In the genomic region with DNA sequence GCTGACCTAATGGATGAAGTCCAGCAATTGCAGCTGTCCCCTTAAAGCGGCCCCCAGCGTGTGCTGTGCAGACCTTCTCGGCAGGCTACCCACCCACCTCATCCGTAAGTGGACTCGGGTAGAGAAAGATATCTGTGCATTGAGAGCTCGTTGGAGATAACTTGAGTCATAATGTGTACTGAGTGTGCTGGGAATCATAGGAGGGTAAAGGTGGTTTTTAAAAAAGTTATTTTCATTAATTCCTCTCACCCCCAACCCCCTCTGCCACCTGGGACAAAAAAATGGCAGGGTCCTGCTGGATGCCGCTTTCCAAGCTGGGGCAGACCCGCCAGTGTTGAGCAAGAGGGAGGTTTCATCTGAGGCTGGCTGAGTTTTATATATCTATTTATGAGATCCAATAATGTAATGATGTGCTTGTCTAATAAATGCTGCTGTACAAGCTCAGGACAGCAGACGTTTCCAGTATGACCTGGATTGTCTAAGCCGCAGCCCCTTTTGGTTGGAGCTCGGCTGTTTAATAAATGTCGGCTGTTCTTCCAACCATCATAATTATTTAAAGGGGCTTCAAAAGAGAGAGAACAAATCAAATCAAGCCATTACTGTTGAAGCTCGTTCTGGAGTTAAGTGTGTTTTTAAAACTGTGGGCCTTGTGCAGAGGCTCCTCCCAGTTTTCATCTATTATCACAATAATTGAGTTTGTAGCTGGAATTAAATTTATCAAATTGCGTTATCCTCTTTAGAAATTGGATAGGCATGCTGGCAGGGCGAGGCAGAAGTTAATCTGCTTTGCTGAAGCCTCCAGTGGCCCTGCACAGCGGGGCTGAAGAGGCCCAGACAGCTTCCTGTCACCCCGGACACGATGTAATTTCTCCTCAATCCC, we compare ENCODE assay signal across 13 cellular contexts.
DNase-seq lines count a peak whose midpoint lies in the region; ATAC-seq, FAIRE-seq and TF ChIP-seq lines count a peak whose summit lies in the region.
"Had no signal": no experiment of that assay in that cellular context is flagged by ENCODE, and none has a peak within 500 bp of the region (broad histone marks: within the 10 kb centered on the region; RNA-seq: fewer than 3 reads in every experiment).

No MANE protein-coding gene starts in this region.

- 86% methylated on average over 18 of the region's 18 CpGs for WGBS in GM23248 (ENCODE audit: low coverage in 1 of 2, low lambda C conversion rate in 2 of 2, missing lambda C conversion rate in 2 of 2), 2 experiments

- ATAC-seq in Panc1: peak; percentile 21
- ATAC-seq in HG02588 (IDR thresholded peaks at IDR 0.05; ENCODE audit: unreplicated experiment): no peak

- H3K36me3 ChIP-seq in GM23248 (ENCODE audit: low read depth) (no peaks in the 10 kb centered on the region), Panc1 (ENCODE audit: control insufficient read depth, insufficient read depth, low read length) (no peaks in the 10 kb centered on the region), endothelial cell of umbilical vein (ENCODE audit: control insufficient read depth in 2 of 2, extremely low read depth in 1 of 2, insufficient read depth in 2 of 2, low read length in 2 of 2) (no peaks in the 10 kb centered on the region)

- H3K27me3 ChIP-seq in GM23248 (replicated peaks; ENCODE audit: insufficient read depth) (no peaks in the 10 kb centered on the region), Panc1 (ENCODE audit: control insufficient read depth, insufficient read depth, low read length) (no peaks in the 10 kb centered on the region), endothelial cell of umbilical vein (ENCODE audit: control insufficient read depth in 2 of 2, insufficient read depth in 2 of 2, low read length in 2 of 2) (no peaks in the 10 kb centered on the region)
- H3K27me3 ChIP-seq: neutrophil had no signal

- no peaks in the 10 kb centered on the region for H3K9me3 Mint-ChIP-seq in osteocyte (ENCODE audit: unreplicated experiment)
- no peaks in the 10 kb centered on the region for H3K9me3 Mint-ChIP-seq in mesothelial cell of epicardium
- H3K9me3 Mint-ChIP-seq: activated T-helper 1 cell treated with anti-CD3 and anti-CD28 coated beads, Interleukin-12 subunit alpha, Interleukin-12 subunit beta, Interleukin-2, Interleukin-4 antibody, amounts not matched to agents 30 ng/mL and 10 ng/mL and 1 ng/mL, durations not matched to agents 14 hours and 24 hours and 36 hours; endodermal cell; T-helper 1 cell treated with Interleukin-12 subunit alpha and Interleukin-12 subunit beta and Interleukin-4 antibody, amounts not matched to agents 30 μg/mL and 1 μg/mL, for 36 hours had no signal

- H3K27ac Mint-ChIP-seq in osteocyte (ENCODE audit: unreplicated experiment): peak overlapping the region; percentile 85
- H3K27ac Mint-ChIP-seq in mesothelial cell of epicardium: no peak overlapping the region
- H3K27ac Mint-ChIP-seq: activated T-helper 1 cell treated with anti-CD3 and anti-CD28 coated beads, Interleukin-12 subunit alpha, Interleukin-12 subunit beta, Interleukin-2, Interleukin-4 antibody, amounts not matched to agents 30 ng/mL and 10 ng/mL and 1 ng/mL, durations not matched to agents 14 hours and 24 hours and 36 hours; endodermal cell; T-helper 1 cell treated with Interleukin-12 subunit alpha and Interleukin-12 subunit beta and Interleukin-4 antibody, amounts not matched to agents 30 μg/mL and 1 μg/mL, for 36 hours had no signal

- peak; percentile 44 for FAIRE-seq in endothelial cell of umbilical vein (lab: Jason Lieb, UNC)

- TF ChIP-seq CTCF in Panc1 (IDR thresholded peaks at IDR 0.05): no peak
- no peak for TF ChIP-seq CTCF in endothelial cell of umbilical vein (IDR thresholded peaks at IDR 0.05; ENCODE audit: extremely low read depth in 1 of 2, insufficient read depth in 1 of 2, low read depth in 1 of 2, low read length in 2 of 2)
- TF ChIP-seq CTCF in osteocyte (IDR thresholded peaks at IDR 0.05): no peak
- TF ChIP-seq CTCF in mesothelial cell of epicardium (IDR thresholded peaks at IDR 0.05; ENCODE audit: unreplicated experiment): no peak
- TF ChIP-seq CTCF in GM13977 (IDR thresholded peaks at IDR 0.05; ENCODE audit: extremely low read depth, insufficient read depth, missing control alignments): no peak

- peak overlapping the region; percentile 91 for H3K27ac ChIP-seq in GM23248
- peak overlapping the region; percentile 82 for H3K27ac ChIP-seq in Panc1 (ENCODE audit: low read length)
- H3K27ac ChIP-seq in endothelial cell of umbilical vein (ENCODE audit: insufficient read depth, low read depth, low read length): peak overlapping the region; percentile 87
- H3K27ac ChIP-seq: neutrophil had no signal

- H2AFZ ChIP-seq in GM23248: 0 out of 2 replicates have a peak overlapping the region, but pooled peaks have one; percentile 54
- H2AFZ ChIP-seq in endothelial cell of umbilical vein (ENCODE audit: low read depth, low read length): no peak overlapping the region

- CTCF ChIA-PET in Panc1 (lab: Charles Lee): no interaction called here
- CTCF ChIA-PET in endothelial cell of umbilical vein (lab: Charles Lee): interaction anchor here (1.0 to 3.5 kb wide), 4 partner anchors 9 to 641 kb away, joined by 3 to 21 read pairs (median 4); no protein-coding TSS in a partner anchor

- H3K4me1 Mint-ChIP-seq in osteocyte (ENCODE audit: unreplicated experiment) (peaks cover 53% of the 10 kb centered on the region), mesothelial cell of epicardium (peaks cover 2% of the 10 kb centered on the region)
- H3K4me1 Mint-ChIP-seq: endodermal cell had no signal

- H3K36me3 Mint-ChIP-seq in osteocyte (ENCODE audit: unreplicated experiment): no peaks in the 10 kb centered on the region
- H3K36me3 Mint-ChIP-seq in mesothelial cell of epicardium: peaks cover 9% of the 10 kb centered on the region

- no peaks in the 10 kb centered on the region for H3K9me1 ChIP-seq in endothelial cell of umbilical vein (replicated peaks; ENCODE audit: control insufficient read depth, extremely low read depth, insufficient read depth, low read length)

- peak overlapping the region; percentile 87 for H3K4me2 ChIP-seq in GM23248 (ENCODE audit: unreplicated experiment)
- H3K4me2 ChIP-seq in endothelial cell of umbilical vein (ENCODE audit: insufficient read depth, low read length): peak overlapping the region; percentile 68

- H3K9me3 ChIP-seq in GM23248 (ENCODE audit: low read depth) (no peaks in the 10 kb centered on the region), Panc1 (ENCODE audit: control insufficient read depth, insufficient read depth, low read depth, low read length) (peaks cover 2% of the 10 kb centered on the region; the same call in 1 of the 2 replicates), endothelial cell of umbilical vein (replicated peaks; ENCODE audit: control insufficient read depth, insufficient read depth, low read length) (no peaks in the 10 kb centered on the region)
- H3K9me3 ChIP-seq: neutrophil had no signal

- no peak for TF ChIP-seq POLR2A in endothelial cell of umbilical vein (IDR thresholded peaks at IDR 0.05; ENCODE audit: low read depth, low read length)

- POLR2A ChIA-PET in Panc1 (lab: Charles Lee) (interaction anchor here (0.5 kb wide), 1 partner anchor 191 kb away, joined by 7 read pairs; no protein-coding TSS in a partner anchor), endothelial cell of umbilical vein (lab: Charles Lee) (no interaction called here)

- dilution Hi-C loops in endothelial cell of umbilical vein (cut with MboI; ENCODE audit: extremely low pct_ligation_motif_present, low sequenced_read_pairs): no loop called here

- H3K79me2 ChIP-seq in GM23248 (ENCODE audit: insufficient read depth) (0 out of 2 replicates have a peak, but pooled peaks cover 10% of the 10 kb centered on the region), endothelial cell of umbilical vein (ENCODE audit: control insufficient read depth, insufficient read depth, low read length) (peaks cover 22% of the 10 kb centered on the region)

- H3K4me3 ChIP-seq in GM23248 (peak overlapping the region; percentile 50), Panc1 (ENCODE audit: low read depth in 2 of 2, low read length in 2 of 2) (peak overlapping the region; percentile 27 to 52), endothelial cell of umbilical vein (replicated peaks in 1 of 3; ENCODE audit: insufficient read depth in 1 of 3, low read depth in 1 of 3, low read length in 3 of 3) (peak overlapping the region in 2 of 3 experiments; percentile 34 to 44)

- H3K9ac ChIP-seq in GM23248: peak overlapping the region; percentile 63
- H3K9ac ChIP-seq in endothelial cell of umbilical vein (replicated peaks; ENCODE audit: extremely low read depth, insufficient read depth, low read length): peak overlapping the region; percentile 11

- H3K4me1 ChIP-seq in GM23248 (ENCODE audit: insufficient read depth): peaks cover 21% of the 10 kb centered on the region
- peaks cover 65% of the 10 kb centered on the region for H3K4me1 ChIP-seq in Panc1 (ENCODE audit: control insufficient read depth, insufficient read depth, low read length)
- peaks cover 30% of the 10 kb centered on the region for H3K4me1 ChIP-seq in endothelial cell of umbilical vein (ENCODE audit: control insufficient read depth, extremely low read depth, insufficient read depth, low read length)

- H3K27me3 Mint-ChIP-seq in osteocyte (ENCODE audit: unreplicated experiment): no peaks in the 10 kb centered on the region
- H3K27me3 Mint-ChIP-seq in mesothelial cell of epicardium (ENCODE audit: low read depth): no peaks in the 10 kb centered on the region

- intact Hi-C loops in Panc1 (cut with micrococcal nuclease; ENCODE audit: unreplicated experiment): no loop called here
- intact Hi-C loops in endothelial cell of umbilical vein (cut with micrococcal nuclease): loop anchor here (5.0 to 10.0 kb wide), 3 partner anchors 120 to 638 kb away; a partner anchor contains a TSS

- H3K4me3 Mint-ChIP-seq in osteocyte (ENCODE audit: unreplicated experiment) (peak overlapping the region; percentile 10), mesothelial cell of epicardium (no peak overlapping the region)
- H3K4me3 Mint-ChIP-seq: activated T-helper 1 cell treated with anti-CD3 and anti-CD28 coated beads, Interleukin-12 subunit alpha, Interleukin-12 subunit beta, Interleukin-2, Interleukin-4 antibody, amounts not matched to agents 30 ng/mL and 10 ng/mL and 1 ng/mL, durations not matched to agents 14 hours and 24 hours and 36 hours; endodermal cell; T-helper 1 cell treated with Interleukin-12 subunit alpha and Interleukin-12 subunit beta and Interleukin-4 antibody, amounts not matched to agents 30 μg/mL and 1 μg/mL, for 36 hours had no signal

- in situ Hi-C loops in GM23248 (cut with MboI): no loop called here
- in situ Hi-C loops in Panc1 (cut with HindIII; ENCODE audit: low pct_unique_long_range_greater_than_20kb, low sequenced_read_pairs): no loop called here
- in situ Hi-C loops in GM13977 (cut with MboI; ENCODE audit: low pct_unique_long_range_greater_than_20kb, low sequenced_read_pairs, unreplicated experiment): no loop called here

- BruUV-seq in Panc1 (replicated peaks; lab: Mats Ljungman, UMichigan): no TSS peak
- TSS peak; percentile 86 for BruUV-seq in endothelial cell of umbilical vein (replicated peaks; lab: Mats Ljungman, UMichigan)

- H3K9me2 ChIP-seq in GM23248 (ENCODE audit: insufficient read depth): 0 out of 2 replicates have a peak, but pooled peaks cover 3% of the 10 kb centered on the region

- H4K20me1 ChIP-seq in GM23248 (ENCODE audit: insufficient read depth) (no peaks in the 10 kb centered on the region), endothelial cell of umbilical vein (replicated peaks; ENCODE audit: control insufficient read depth, extremely low read depth, insufficient read depth, low read length) (no peaks in the 10 kb centered on the region)

- DNase-seq in GM23248 (peak; percentile 12), Panc1 (ENCODE audit: low read depth, low spot score) (no peak), endothelial cell of umbilical vein (ENCODE audit: low read depth, low spot score) (no peak), osteocyte (ENCODE audit: extremely low spot score, unreplicated experiment) (no peak), mesothelial cell of epicardium (ENCODE audit: low spot score in 2 of 2, unreplicated experiment in 2 of 2) (no peak), GM13977 (ENCODE audit: low spot score) (no peak)
- DNase-seq: activated CD4-positive, alpha-beta T cell treated with anti-CD3 and anti-CD28 coated beads, Interleukin-2, amount 50 U/mL, for 1 hour; endodermal cell; NCI-H2107 had no signal

- peaks cover 20% of the 10 kb centered on the region for H3F3A ChIP-seq in GM23248 (ENCODE audit: insufficient read depth)
